Comparison of ENCODE assay signal across 13 cellular contexts in the genomic region with DNA sequence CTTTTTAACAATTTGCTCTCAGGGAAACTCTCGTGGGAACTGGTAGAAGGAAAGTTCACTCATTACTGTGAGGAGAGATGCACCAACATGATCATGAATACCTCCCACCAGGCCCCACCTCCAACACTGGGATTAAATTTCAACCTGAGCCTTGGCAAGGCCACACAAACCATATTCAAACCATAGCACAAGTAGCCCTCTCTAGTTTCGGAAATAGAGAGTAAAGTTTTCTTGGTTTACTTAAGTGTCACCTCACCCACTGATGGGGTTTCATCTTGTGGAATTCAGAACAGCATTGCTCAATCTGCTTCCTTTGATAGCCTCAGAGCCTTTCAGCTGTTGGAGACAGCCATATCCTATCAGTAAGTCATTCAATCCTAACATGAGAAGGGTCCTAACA. TPM values are rescaled to one million over a fixed set of nuclear protein-coding genes. Genes with fewer than 3 reads are reported as not detected.
DNase-seq lines count a peak whose midpoint lies in the region; ATAC-seq lines count a peak whose summit lies in the region.
"Had no signal": no experiment of that assay in that cellular context is flagged by ENCODE, and none has a peak within 500 bp of the region (broad histone marks: within the 10 kb centered on the region; RNA-seq: fewer than 3 reads in every experiment).

No MANE protein-coding gene starts in this region.

- ATAC-seq in GM18870 (IDR thresholded peaks at IDR 0.05; ENCODE audit: unreplicated experiment), result peak; percentile 79
- ATAC-seq in GM21619 (IDR thresholded peaks at IDR 0.05; ENCODE audit: unreplicated experiment), result peak; percentile 68
- ATAC-seq in HG03139 (IDR thresholded peaks at IDR 0.05; ENCODE audit: unreplicated experiment), result peak; percentile 77

- DNase-seq in myocyte (ENCODE audit: low read depth) (peak; percentile 60), DMS79 (lab: John Stamatoyannopoulos, UW) (no peak), NCI-H524 (lab: John Stamatoyannopoulos, UW) (no peak), NCI-H2196 (lab: John Stamatoyannopoulos, UW; ENCODE audit: unreplicated experiment) (no peak), COLO668 (lab: John Stamatoyannopoulos, UW; ENCODE audit: unreplicated experiment) (no peak)
- DNase-seq: activated T-cell treated with anti-CD3 and anti-CD28 coated beads, Interleukin-2, amount 50 U/mL, for 48 hours; brain microvascular endothelial cell; CD4-positive, alpha-beta memory T cell; NCI-H2081; sigmoid colon had no signal

RNA-seq across cellular contexts. Expression of gene CCSAP, which starts 25.5 kb away (rescaled TPM):
- total RNA-seq in myocyte, result 7.4 and 8.5 TPM in 2 replicates
- 3.2 TPM for polyA plus RNA-seq in myocyte (2012)
